In genomic region chr3:21414506-21414905, GRCh38 we compare ENCODE assay signal across 25 cellular contexts.
"Had no signal": no experiment of that assay in that cellular context is flagged by ENCODE, and none has a peak within 500 bp of the region (broad histone marks: within the 10 kb centered on the region; RNA-seq: fewer than 3 reads in every experiment).

No MANE protein-coding gene starts in this region.

- H3K4me2 ChIP-seq: neural progenitor cell had no signal

- H3K9me3 ChIP-seq: ovary, prostate gland, right lobe of liver, sigmoid colon, stomach, thoracic aorta, thyroid gland, tibial nerve, upper lobe of left lung, vagina had no signal

- H3K27me3 ChIP-seq: neural progenitor cell, ovary, right lobe of liver, sigmoid colon, stomach, thyroid gland, tibial nerve, upper lobe of left lung, vagina had no signal

- H3K36me3 ChIP-seq: neural progenitor cell, ovary, prostate gland, right lobe of liver, sigmoid colon, stomach, thyroid gland, tibial nerve, upper lobe of left lung, vagina had no signal

- H3K27ac ChIP-seq: neural progenitor cell, ovary, parathyroid adenoma, prostate gland, right lobe of liver, sigmoid colon, stomach, thoracic aorta, thyroid gland, tibial nerve, upper lobe of left lung, vagina had no signal

- H3K4me1 ChIP-seq: neural progenitor cell, parathyroid adenoma, prostate gland, right lobe of liver, sigmoid colon, stomach, thyroid gland, tibial nerve, upper lobe of left lung, vagina had no signal

- H3K79me2 ChIP-seq: parathyroid adenoma had no signal

- DNase-seq: naive thymus-derived CD4-positive, alpha-beta T cell; natural killer cell; occipital lobe; ovary; right cardiac atrium; right lobe of liver; sigmoid colon; small intestine; stimulated activated CD4-positive, alpha-beta T cell treated with anti-CD3 and anti-CD28 coated beads, Interleukin-15, amount 100 ng/mL, for 24 hours; stimulated activated CD4-positive, alpha-beta T cell treated with anti-CD3 and anti-CD28 coated beads, Interleukin-2, amount 100 ng/mL, for 24 hours; stimulated activated CD4-positive, alpha-beta T cell treated with anti-CD3 and anti-CD28 coated beads, Interleukin-2, amount 100 ng/mL, for 48 hours; stimulated activated CD4-positive, alpha-beta T cell treated with anti-CD3 and anti-CD28 coated beads, Interleukin-4, amount 100 ng/mL, for 24 hours; stimulated activated naive B cell treated with anti-CD40 and anti-IgM and Interleukin-4, amounts not matched to agents 10 μg/mL and 1 μg/mL and 100 μg/mL, for 72 hours; stimulated activated naive CD4-positive, alpha-beta T cell treated with Interleukin-2 at 50 U/mL for 16 hours; stomach; thyroid gland; trophoblast cell; upper lobe of left lung had no signal

- H3K4me3 ChIP-seq: neural progenitor cell, ovary, prostate gland, right lobe of liver, sigmoid colon, stomach, thoracic aorta, thyroid gland, tibial nerve, upper lobe of left lung, vagina had no signal

- H3K9ac ChIP-seq: neural progenitor cell, parathyroid adenoma had no signal

- ATAC-seq: naive thymus-derived CD4-positive, alpha-beta T cell; natural killer cell; right cardiac atrium; right lobe of liver; stimulated activated effector memory CD8-positive, alpha-beta T cell treated with anti-CD3 and anti-CD28 coated beads, Interleukin-12 subunit alpha, Interleukin-12 subunit beta, amount 100 ng/mL, for 72 hours; stimulated activated naive B cell treated with anti-CD40 and anti-IgM and Interleukin-4, amounts not matched to agents 10 μg/mL and 1 μg/mL and 100 μg/mL, for 72 hours had no signal

- H2AFZ ChIP-seq: neural progenitor cell, parathyroid adenoma had no signal
